Comparison of ENCODE assay signal across 20 cellular contexts in genomic region chr5:42759456-42759855, GRCh38. TPM values are rescaled to one million over a fixed set of nuclear protein-coding genes. Genes with fewer than 3 reads are reported as not detected.
"Had no signal": no experiment of that assay in that cellular context is flagged by ENCODE, and none has a peak within 500 bp of the region (broad histone marks: within the 10 kb centered on the region; RNA-seq: fewer than 3 reads in every experiment).

No MANE protein-coding gene starts in this region.

- H3K27ac ChIP-seq: gastrocnemius medialis, heart left ventricle, lower lobe of right lung, psoas muscle, right lobe of liver, spleen, upper lobe of left lung had no signal

- H3K4me1 ChIP-seq: right lobe of liver had no signal

- DNase-seq: activated B cell treated with CpG ODN at 0.5 μM for 24 hours; activated CD4-positive, alpha-beta T cell treated with anti-CD3 and anti-CD28 coated beads, Interleukin-2, amount 10 ng/mL, durations not matched to agents 7 days and 5 days; activated CD8-positive, alpha-beta memory T cell treated with anti-CD3 and anti-CD28 coated beads for 24 hours; activated naive CD8-positive, alpha-beta T cell treated with anti-CD3 and anti-CD28 coated beads, Interleukin-2, amount 10 ng/mL, durations not matched to agents 7 days and 5 days; anterior cingulate cortex; gastrocnemius medialis; heart left ventricle; immature natural killer cell; left colon; lower lobe of right lung; midbrain; psoas muscle; right lobe of liver; spleen; stimulated activated naive CD8-positive, alpha-beta T cell treated with anti-CD3 and anti-CD28 coated beads, Interleukin-15, amount 100 ng/mL, for 72 hours; T-helper 17 cell; upper lobe of left lung had no signal

- H3K36me3 ChIP-seq: gastrocnemius medialis, heart left ventricle, lower lobe of right lung, right lobe of liver, upper lobe of left lung had no signal

- H3K4me3 ChIP-seq: gastrocnemius medialis, heart left ventricle, lower lobe of right lung, psoas muscle, right lobe of liver, spleen, upper lobe of left lung had no signal

- H3K27me3 ChIP-seq: gastrocnemius medialis, right lobe of liver, upper lobe of left lung had no signal

- FAIRE-seq: colon had no signal

- H3K9me3 ChIP-seq: gastrocnemius medialis, heart left ventricle, lower lobe of right lung, psoas muscle, right lobe of liver, spleen, upper lobe of left lung had no signal

RNA-seq across cellular contexts. Expression of gene CCDC152, which starts 2.8 kb away (rescaled TPM):
- total RNA-seq: myocyte, neural crest cell had no signal

RNA-seq across cellular contexts. Expression of gene SELENOP, which starts 52.2 kb away (rescaled TPM):
- total RNA-seq: activated B cell treated with CpG ODN at 0.5 μM for 24 hours; activated CD4-positive, alpha-beta T cell treated with anti-CD3 and anti-CD28 coated beads, Interleukin-2, amount 10 ng/mL, durations not matched to agents 7 days and 5 days had no signal
